Comparison of ENCODE assay signal across 33 cellular contexts in genomic region chr12:114873656-114874055, GRCh38.
"Had no signal": no experiment of that assay in that cellular context is flagged by ENCODE, and none has a peak within 500 bp of the region (broad histone marks: within the 10 kb centered on the region; RNA-seq: fewer than 3 reads in every experiment).

No MANE protein-coding gene starts in this region.

- H3K36me3 ChIP-seq: MG63 had no signal

- H3K9me3 ChIP-seq: MG63 had no signal

- H3K4me3 ChIP-seq: MG63 had no signal

- DNase-seq: Karpas-422, Kasumi-1, MG63, MM.1S, MV-4-11, NCI-H1048, NCI-H1092, NCI-H1092 treated with DMSO at 0.1 percent for 48 hours, NCI-H1105, NCI-H1105 treated with DMSO at 0.1 percent for 48 hours, NCI-H1417 treated with DMSO at 0.1 percent for 48 hours, NCI-H1436, NCI-H1436 treated with DMSO at 0.1 percent for 48 hours, NCI-H146, NCI-H1694, NCI-H1694 treated with DMSO at 0.1 percent for 48 hours, NCI-H187 treated with DMSO at 0.1 percent for 48 hours, NCI-H1930, NCI-H2029, NCI-H2029 treated with DMSO at 0.1 percent for 48 hours, NCI-H2081, NCI-H2081 treated with DMSO at 0.1 percent for 48 hours, NCI-H2107, NCI-H2171, NCI-H2171 treated with DMSO at 0.1 percent for 48 hours, NCI-H2227 treated with DMSO at 0.1 percent for 48 hours, NCI-H226, NCI-H345, NCI-H446, NCI-H446 treated with DMSO at 0.1 percent for 48 hours, NCI-H510A, NCI-H510A treated with DMSO at 0.1 percent for 48 hours, NCI-H524 had no signal

- H3K27me3 ChIP-seq: MG63 had no signal
